In the genomic region with DNA sequence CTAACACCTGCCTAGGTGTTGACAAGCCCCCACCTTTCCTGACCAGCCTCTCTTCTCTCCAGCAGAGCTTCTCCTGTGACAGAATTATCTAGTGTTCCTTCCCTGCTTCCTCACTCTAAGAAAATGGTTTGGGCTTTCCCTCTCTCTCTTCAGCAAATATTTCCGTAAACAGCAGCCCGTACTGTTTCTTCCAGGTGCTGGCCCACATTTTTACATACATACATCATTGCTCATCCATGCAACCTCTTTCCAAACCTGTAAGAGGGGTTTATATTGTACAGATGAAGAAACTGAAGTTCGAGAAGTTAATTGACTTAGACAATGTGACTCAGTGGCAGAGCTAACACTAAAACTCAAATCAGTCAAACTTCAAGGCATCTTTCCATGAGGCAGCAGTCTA, we compare ENCODE assay signal across 13 cellular contexts. TPM values are rescaled to one million over a fixed set of nuclear protein-coding genes. Genes with fewer than 3 reads are reported as not detected.
DNase-seq lines count a peak whose midpoint lies in the region; ATAC-seq, FAIRE-seq and TF ChIP-seq lines count a peak whose summit lies in the region.
"Had no signal": no experiment of that assay in that cellular context is flagged by ENCODE, and none has a peak within 500 bp of the region (broad histone marks: within the 10 kb centered on the region; RNA-seq: fewer than 3 reads in every experiment).

No MANE protein-coding gene starts in this region.

- no peak overlapping the region for H3K18ac ChIP-seq in neuronal stem cell (ENCODE audit: low read length)

- H2BK5ac ChIP-seq in neuronal stem cell (ENCODE audit: low read length), result no peak overlapping the region

- no peak overlapping the region for H3K4ac ChIP-seq in neuronal stem cell (ENCODE audit: low read length)

- POLR2A ChIA-PET in A549 (lab: Yijun Ruan, JAX) (no interaction called here), T-cell (lab: Charles Lee) (no interaction called here)

- H2BK15ac ChIP-seq in neuronal stem cell (ENCODE audit: low read length), result no peak overlapping the region

- H3K14ac ChIP-seq in neuronal stem cell (ENCODE audit: low read length), result no peak overlapping the region

- no peak for TF ChIP-seq RAD21 in A549 (conservative IDR thresholded peaks at IDR 0.05 in 1 of 2, IDR thresholded peaks at IDR 0.05 in 1 of 2)

- DNase-seq in A549 (ENCODE audit: low read depth in 1 of 2, low spot score in 1 of 2) (no peak), T-cell (no peak), foreskin keratinocyte (no peak), neuronal stem cell (ENCODE audit: low spot score) (no peak), NCI-H1105 (lab: John Stamatoyannopoulos, UW) (no peak), NCI-H1092 treated with DMSO at 0.1 percent for 48 hours (lab: John Stamatoyannopoulos, UW) (no peak), GM12892 (ENCODE audit: insufficient read length) (no peak), kidney tubule cell (ENCODE audit: low spot score) (no peak)
- DNase-seq: activated CD4-positive, alpha-beta memory T cell treated with anti-CD3 and anti-CD28 coated beads, Interleukin-2, amount 10 ng/mL, durations not matched to agents 7 days and 5 days had no signal

- peaks cover 3% of the 10 kb centered on the region for H3K36me3 Mint-ChIP-seq in T-cell

- H3K4me1 ChIP-seq in A549 (peaks cover 10% of the 10 kb centered on the region), foreskin keratinocyte (no peaks in the 10 kb centered on the region), neuronal stem cell (ENCODE audit: control insufficient read depth in 2 of 2, insufficient read depth in 1 of 2, low read depth in 1 of 2, low read length in 2 of 2) (peaks cover 2% of the 10 kb centered on the region in 2 donors)

- H3K27ac ChIP-seq in A549, result no peak overlapping the region
- H3K27ac ChIP-seq in foreskin keratinocyte, result no peak overlapping the region
- H3K27ac ChIP-seq in neuronal stem cell (replicated peaks; ENCODE audit: low read length), result no peak overlapping the region

- no peak overlapping the region for H2AK5ac ChIP-seq in neuronal stem cell (ENCODE audit: low read depth, low read length)

- WGBS in A549 (ENCODE audit: missing lambda C conversion rate), result 81% methylated on average over 3 of the region's 3 CpGs
- WGBS in neuronal stem cell (ENCODE audit: extremely low coverage in 2 of 2, insufficient read length in 2 of 2, insufficient replicate concordance in 1 of 2), 2 donors, result no CpG with 5 or more reads among the region's 3 CpGs

- no peak overlapping the region for H4K91ac ChIP-seq in neuronal stem cell (ENCODE audit: low read depth, low read length, poor library complexity)

- no peak overlapping the region for H3K9ac ChIP-seq in neuronal stem cell (ENCODE audit: low read depth, low read length, poor library complexity)

- CTCF ChIA-PET in A549 (lab: Yijun Ruan, JAX), result interaction anchor here (0.7 to 2.5 kb wide), 4 partner anchors 9 to 187 kb away, joined by 3 to 11 read pairs (median 3); no protein-coding TSS in a partner anchor
- CTCF ChIA-PET in T-cell (lab: Charles Lee), result no interaction called here

- H3K4me3 ChIP-seq in A549 (peak overlapping the region; percentile 52), neuronal stem cell (ENCODE audit: low read length in 2 of 2) (no peak overlapping the region)

- no peak overlapping the region for H2BK12ac ChIP-seq in neuronal stem cell (ENCODE audit: low read length)

- no peak overlapping the region for H3K23ac ChIP-seq in neuronal stem cell (ENCODE audit: low read depth, low read length, poor library complexity)

- H2AFZ ChIP-seq in neuronal stem cell (ENCODE audit: low read length), result no peak overlapping the region

- FAIRE-seq in A549 (lab: Jason Lieb, UNC), result no peak
- no peak for FAIRE-seq in GM12892 (lab: Jason Lieb, UNC)

- TF ChIP-seq EP300 in A549 (IDR thresholded peaks at IDR 0.05), result no peak

- H3K4me2 ChIP-seq in A549 (peak overlapping the region; percentile 97), neuronal stem cell (ENCODE audit: insufficient read depth, low read length, poor library complexity, severe bottlenecking) (peak overlapping the region; percentile 89)

- H3K9me3 ChIP-seq in A549 (no peaks in the 10 kb centered on the region), neuronal stem cell (replicated peaks in 1 of 2; ENCODE audit: control insufficient read depth in 2 of 2, insufficient read depth in 1 of 2, low read depth in 1 of 2, low read length in 2 of 2) (no peaks in the 10 kb centered on the region)

- peaks cover 0 to 8% (median 0%) of the 10 kb centered on the region in 3 donors for H3K9me3 Mint-ChIP-seq in T-cell
- H3K9me3 Mint-ChIP-seq: activated CD4-positive, alpha-beta memory T cell treated with anti-CD3 and anti-CD28 coated beads, Interleukin-2, amount 10 ng/mL, durations not matched to agents 7 days and 5 days had no signal

- no peak overlapping the region for H4K8ac ChIP-seq in neuronal stem cell (ENCODE audit: low read depth, low read length)

- no peak for ATAC-seq in A549
- ATAC-seq in T-cell (replicated peaks in 1 of 4), result no peak
- ATAC-seq in foreskin keratinocyte, result peak; percentile 24

- H3K79me1 ChIP-seq in neuronal stem cell (ENCODE audit: low read depth, low read length), result no peaks in the 10 kb centered on the region

- no peaks in the 10 kb centered on the region for H3K36me3 ChIP-seq in neuronal stem cell (replicated peaks in 1 of 2; ENCODE audit: control insufficient read depth in 2 of 2, insufficient read depth in 2 of 2, low read length in 2 of 2)

- peaks cover 55 to 73% of the 10 kb centered on the region in 2 donors for H3K27me3 Mint-ChIP-seq in T-cell

- TF ChIP-seq POLR2A in A549 (IDR thresholded peaks at IDR 0.05; ENCODE audit: low read length), result no peak
- TF ChIP-seq POLR2A in GM12892 (IDR thresholded peaks at IDR 0.05; ENCODE audit: low read depth, low read length), result no peak

- no peak overlapping the region for H3K27ac Mint-ChIP-seq in T-cell
- H3K27ac Mint-ChIP-seq: activated CD4-positive, alpha-beta memory T cell treated with anti-CD3 and anti-CD28 coated beads, Interleukin-2, amount 10 ng/mL, durations not matched to agents 7 days and 5 days; stimulated activated naive CD8-positive, alpha-beta T cell treated with anti-CD3 and anti-CD28 coated beads, Interleukin-15, amount 100 ng/mL, for 72 hours had no signal

- H3K4me3 Mint-ChIP-seq in T-cell, result peak overlapping the region in 2 of 3 donors; percentile 18 to 69
- H3K4me3 Mint-ChIP-seq: activated CD4-positive, alpha-beta memory T cell treated with anti-CD3 and anti-CD28 coated beads, Interleukin-2, amount 10 ng/mL, durations not matched to agents 7 days and 5 days had no signal

- no peak for TF ChIP-seq CTCF in A549 (IDR thresholded peaks at IDR 0.05)
- TF ChIP-seq CTCF in foreskin keratinocyte (conservative IDR thresholded peaks at IDR 0.05), result no peak

- H2BK120ac ChIP-seq in neuronal stem cell (ENCODE audit: low read depth, low read length), result no peak overlapping the region

- H3K4me1 Mint-ChIP-seq in T-cell, result peaks cover 7 to 10% (median 8%) of the 10 kb centered on the region in 3 donors

- peaks cover 53% of the 10 kb centered on the region for H3K27me3 ChIP-seq in foreskin keratinocyte
- peaks cover 0 to 65% (median 12%) of the 10 kb centered on the region in 3 experiments for H3K27me3 ChIP-seq in neuronal stem cell (ENCODE audit: control insufficient read depth in 3 of 3, insufficient read depth in 3 of 3, low read depth in 1 of 3, low read length in 3 of 3)

TF ChIP-seq in A549, 52 proteins besides CTCF, POLR2A, EP300 and RAD21:
- TF ChIP-seq HOXA7 (CRISPR knock-in tag; IDR thresholded peaks at IDR 0.05), result no peak
- TF ChIP-seq JUNB (IDR thresholded peaks at IDR 0.05), result no peak
- TF ChIP-seq NFE2L2 (conservative IDR thresholded peaks at IDR 0.05; ENCODE audit: low read length), result no peak
- no peak for TF ChIP-seq CHD2 (IDR thresholded peaks at IDR 0.05; ENCODE audit: low read length, partially characterized antibody)

RNA-seq across cellular contexts. Expression of gene TEKT3, which starts 0.6 kb away (rescaled TPM):
- 0.21 and 0.49 TPM in 2 replicates for polyA plus RNA-seq in A549 (2011; rRNA removed)
- polyA plus RNA-seq in A549 (2012; cell fraction: cytosol; rRNA removed), result 0.12 TPM in 1 of 2 replicates, not detected in the other
- polyA plus RNA-seq in A549 (2012; cell fraction: nucleus; rRNA removed), result 0.29 and 1.2 TPM in 2 replicates
- polyA plus RNA-seq in A549 (2017; fragmentation: RNase III; extraction: RNeasy Plus Mini Kit Qiagen cat#74134 plus additional on column Dnase treatment), result 0.17 TPM in 1 of 3 replicates, not detected in the others
- 0.39 TPM in 1 of 2 replicates, not detected in the other for polyA minus RNA-seq in A549 (2011; rRNA and poly(A)+ RNA removed)
- under 1 TPM in 1 of 5 donors, not detected in 4; 0.35 TPM for total RNA-seq in T-cell
- total RNA-seq in foreskin keratinocyte, result not detected in 2 replicates
- not detected in 2 replicates for polyA plus RNA-seq in foreskin keratinocyte
- 0.93 TPM for polyA plus RNA-seq in neuronal stem cell (2013, experiment 1 of 2)
- polyA plus RNA-seq in neuronal stem cell (2013, experiment 2 of 2), result 0.97 TPM
- polyA plus RNA-seq in GM12892 (2012; ENCODE audit: missing spikeins), result not detected
- total RNA-seq: H4, mesenteric fat pad, SK-MEL-5 had no signal
